24 cellular contexts compared by ENCODE assay signal in the genomic region with DNA sequence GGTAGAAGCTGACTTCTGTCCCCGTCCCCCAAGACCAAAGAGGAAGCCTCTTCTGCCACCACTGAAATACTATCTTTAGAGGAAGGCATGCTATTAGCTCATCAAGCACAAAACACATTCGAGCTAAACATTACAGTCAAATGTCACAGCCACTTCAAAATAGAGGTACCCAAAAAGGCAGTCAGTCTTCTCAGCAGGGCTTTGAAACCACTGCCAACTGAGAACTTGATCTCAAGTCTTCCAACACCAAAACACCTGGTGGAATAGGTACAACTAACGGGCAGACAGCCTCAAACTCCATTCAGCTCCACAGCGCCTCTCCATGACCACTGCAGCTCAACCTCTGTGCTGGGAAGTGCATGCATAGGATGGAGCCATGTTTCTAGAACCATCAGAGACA. TPM values are rescaled to one million over a fixed set of nuclear protein-coding genes. Genes with fewer than 3 reads are reported as not detected.
DNase-seq lines count a peak whose midpoint lies in the region; FAIRE-seq and TF ChIP-seq lines count a peak whose summit lies in the region.
"Had no signal": no experiment of that assay in that cellular context is flagged by ENCODE, and none has a peak within 500 bp of the region (broad histone marks: within the 10 kb centered on the region; RNA-seq: fewer than 3 reads in every experiment).

No MANE protein-coding gene starts in this region.

- H3K4me3 ChIP-seq in Jurkat, Clone E6-1 (ENCODE audit: low read length) = no peak overlapping the region
- H3K4me3 ChIP-seq in OCI-LY3 (ENCODE audit: low read length) (no peak overlapping the region), breast epithelium (no peak overlapping the region)
- H3K4me3 ChIP-seq: body of pancreas, gastroesophageal sphincter, left ventricle myocardium inferior, ovary had no signal

- H3K79me2 ChIP-seq in OCI-LY3 (ENCODE audit: low read length) = peaks cover 23% of the 10 kb centered on the region

- H3K27ac ChIP-seq in OCI-LY3 (ENCODE audit: low read length) (no peak overlapping the region), breast epithelium (no peak overlapping the region)
- H3K27ac ChIP-seq: body of pancreas, epithelial cell of prostate, gastroesophageal sphincter, left ventricle myocardium inferior, ovary had no signal

- H3K36me3 ChIP-seq in OCI-LY3 (replicated peaks; ENCODE audit: low read depth, low read length) (no peaks in the 10 kb centered on the region), breast epithelium (no peaks in the 10 kb centered on the region)
- H3K36me3 ChIP-seq: gastroesophageal sphincter, left ventricle myocardium inferior, ovary had no signal

- H3K9me3 ChIP-seq in OCI-LY3 (ENCODE audit: insufficient read depth, low read length) (no peaks in the 10 kb centered on the region), breast epithelium (no peaks in the 10 kb centered on the region)
- H3K9me3 ChIP-seq: body of pancreas, gastroesophageal sphincter, left ventricle myocardium inferior, ovary had no signal

- H3K4me1 ChIP-seq in OCI-LY3 (ENCODE audit: low read length) (peaks cover 33% of the 10 kb centered on the region), breast epithelium (peaks cover 0 to 4% of the 10 kb centered on the region in 2 donors)

- DNase-seq in GM12891 (ENCODE audit: insufficient read length, low spot score) = no peak
- peak; percentile 5 for DNase-seq in Jurkat, Clone E6-1 (ENCODE audit: low read depth, low spot score)
- DNase-seq in iPS-NIHi11 (ENCODE audit: low spot score) = peak; percentile 43
- no peak for DNase-seq in amygdala (lab: John Stamatoyannopoulos, UW)
- no peak for DNase-seq in urothelium cell line (ENCODE audit: low spot score)
- DNase-seq in NCI-H524 treated with DMSO at 0.1 percent for 48 hours (lab: John Stamatoyannopoulos, UW) = no peak
- no peak for DNase-seq in breast epithelium (ENCODE audit: low spot score in 2 of 2)
- DNase-seq: activated CD4-positive, alpha-beta T cell treated with anti-CD3 and anti-CD28 coated beads for 36 hours; activated CD8-positive, alpha-beta memory T cell treated with anti-CD3 and anti-CD28 coated beads, Interleukin-2, amount 50 U/mL, for 48 hours; activated naive CD4-positive, alpha-beta T cell treated with anti-CD3 and anti-CD28 coated beads, Interleukin-2, amount 10 ng/mL, durations not matched to agents 7 days and 5 days; COR-L47; KBM-7; left ventricle myocardium inferior; NCI-H1417; NCI-H510A; OCI-M1; small intestine; stimulated activated CD4-positive, alpha-beta T cell treated with anti-CD3 and anti-CD28 coated beads, Interleukin-4, amount 100 ng/mL, for 24 hours; T-helper 9 cell had no signal

- H4K20me1 ChIP-seq in OCI-LY3 (ENCODE audit: insufficient read depth, low read length) = peaks cover 5% of the 10 kb centered on the region; the same call in 1 of the 2 replicates

- no peak overlapping the region for H3K4me2 ChIP-seq in OCI-LY3 (ENCODE audit: low read length)

- H3K9ac ChIP-seq in OCI-LY3 (ENCODE audit: low read length) = no peak overlapping the region

- H2AFZ ChIP-seq in OCI-LY3 (ENCODE audit: low read depth, low read length) = no peak overlapping the region

- TF ChIP-seq POLR2A in GM12891 (IDR thresholded peaks at IDR 0.05; ENCODE audit: low read depth, low read length) = no peak
- TF ChIP-seq POLR2A in breast epithelium (IDR thresholded peaks at IDR 0.05) = no peak

- peak; percentile 64 for FAIRE-seq in GM12891 (lab: Jason Lieb, UNC)
- FAIRE-seq in urothelium cell line (lab: Jason Lieb, UNC) = no peak
- FAIRE-seq: small intestine had no signal

- H3K27me3 ChIP-seq in OCI-LY3 (ENCODE audit: low read depth, low read length) (no peaks in the 10 kb centered on the region), breast epithelium (no peaks in the 10 kb centered on the region)
- H3K27me3 ChIP-seq: body of pancreas, gastroesophageal sphincter, ovary had no signal

- TF ChIP-seq CTCF in OCI-LY3 (IDR thresholded peaks at IDR 0.05; ENCODE audit: low read depth, low read length) (peak; percentile 46), breast epithelium (IDR thresholded peaks at IDR 0.05) (no peak)

- intact Hi-C loops in breast epithelium (cut with DNase I; ENCODE audit: low total_unique reads) = no loop called here

TF ChIP-seq in GM12891, 5 proteins besides CTCF, POLR2A, EP300 and RAD21:
- TF ChIP-seq SPI1 (IDR thresholded peaks at IDR 0.05; ENCODE audit: low read depth, low read length) (no peak), POLR2AphosphoS5 (IDR thresholded peaks at IDR 0.05; ENCODE audit: low read depth, low read length) (no peak), POU2F2 (IDR thresholded peaks at IDR 0.05; ENCODE audit: low read depth, low read length) (no peak), PAX5 (IDR thresholded peaks at IDR 0.05; ENCODE audit: insufficient read depth, low read length, severe bottlenecking) (no peak), TAF1 (IDR thresholded peaks at IDR 0.05; ENCODE audit: low read depth, low read length) (no peak)

RNA-seq across cellular contexts. Expression of a gene that starts 36.0 kb away (rescaled TPM):
- polyA plus RNA-seq in GM12891 (2012; ENCODE audit: low read depth, missing spikeins) = 2.8 TPM
- 0.82 TPM for polyA plus RNA-seq in Jurkat, Clone E6-1 (2012; ENCODE audit: insufficient read depth, insufficient read length)
- total RNA-seq in breast epithelium = 10 to 100 TPM; 10.8 to 36.0 (median 11.8) TPM

Comparison
In these comparisons a context has a peak if more than half of its experiments do, and no peak if none do; other contexts are left out.
1. DNase-seq: peak in Jurkat, Clone E6-1 (single experiment) and iPS-NIHi11 (single experiment); none in GM12891 (single experiment), amygdala (0 of 56), urothelium cell line (single experiment), NCI-H524 treated with DMSO at 0.1 percent for 48 hours (single experiment) and breast epithelium (0 of 2).